ENCODE assay signal across 18 cellular contexts in genomic region chr6:111727041-111727440, GRCh38.
DNase-seq lines count a peak whose midpoint lies in the region; ATAC-seq lines count a peak whose summit lies in the region.
"Had no signal": no experiment of that assay in that cellular context is flagged by ENCODE, and none has a peak within 500 bp of the region (broad histone marks: within the 10 kb centered on the region; RNA-seq: fewer than 3 reads in every experiment).

No MANE protein-coding gene starts in this region.

- H3K27me3 Mint-ChIP-seq in activated CD4-positive, alpha-beta T cell treated with anti-CD3 and anti-CD28 coated beads, Interleukin-2, amount 10 ng/mL, durations not matched to agents 24 days and 14 days, result no peaks in the 10 kb centered on the region
- no peaks in the 10 kb centered on the region for H3K27me3 Mint-ChIP-seq in activated T-helper 17 cell treated with anti-CD3 and anti-CD28 coated beads, Interleukin-2, amount 50 U/mL, for 72 hours

- intact Hi-C loops in activated CD4-positive, alpha-beta T cell treated with anti-CD3 and anti-CD28 coated beads, Interleukin-2, amount 10 ng/mL, durations not matched to agents 24 days and 14 days (cut with micrococcal nuclease), result no loop called here

- H3K27ac Mint-ChIP-seq in activated CD4-positive, alpha-beta T cell treated with anti-CD3 and anti-CD28 coated beads, Interleukin-2, amount 10 ng/mL, durations not matched to agents 24 days and 14 days, result peak overlapping the region; percentile 46
- H3K27ac Mint-ChIP-seq in activated T-helper 17 cell treated with anti-CD3 and anti-CD28 coated beads, Interleukin-2, amount 50 U/mL, for 72 hours, result peak overlapping the region; percentile 73
- H3K27ac Mint-ChIP-seq: dendritic cell treated with granulocyte-macrophage colony-stimulating factor and Interleukin-4, amounts not matched to agents 40 ng/mL and 50 ng/mL, for 4 days; mesothelial cell of epicardium had no signal

- H3K9me3 Mint-ChIP-seq in activated CD4-positive, alpha-beta T cell treated with anti-CD3 and anti-CD28 coated beads, Interleukin-2, amount 10 ng/mL, durations not matched to agents 24 days and 14 days, result no peaks in the 10 kb centered on the region
- no peaks in the 10 kb centered on the region for H3K9me3 Mint-ChIP-seq in activated T-helper 17 cell treated with anti-CD3 and anti-CD28 coated beads, Interleukin-2, amount 50 U/mL, for 72 hours
- H3K9me3 Mint-ChIP-seq: dendritic cell treated with granulocyte-macrophage colony-stimulating factor and Interleukin-4, amounts not matched to agents 40 ng/mL and 50 ng/mL, for 4 days had no signal

- no peak overlapping the region for H3K4me3 Mint-ChIP-seq in activated CD4-positive, alpha-beta T cell treated with anti-CD3 and anti-CD28 coated beads, Interleukin-2, amount 10 ng/mL, durations not matched to agents 24 days and 14 days
- peak overlapping the region; percentile 26 for H3K4me3 Mint-ChIP-seq in activated T-helper 17 cell treated with anti-CD3 and anti-CD28 coated beads, Interleukin-2, amount 50 U/mL, for 72 hours
- H3K4me3 Mint-ChIP-seq: dendritic cell treated with granulocyte-macrophage colony-stimulating factor and Interleukin-4, amounts not matched to agents 40 ng/mL and 50 ng/mL, for 4 days; mesothelial cell of epicardium had no signal

- ATAC-seq in activated T-helper 17 cell treated with anti-CD3 and anti-CD28 coated beads, Interleukin-2, amount 50 U/mL, for 72 hours (replicated peaks), result no peak
- ATAC-seq in GM18868 (IDR thresholded peaks at IDR 0.05; ENCODE audit: unreplicated experiment), result no peak

- H3K4me1 Mint-ChIP-seq in activated CD4-positive, alpha-beta T cell treated with anti-CD3 and anti-CD28 coated beads, Interleukin-2, amount 10 ng/mL, durations not matched to agents 24 days and 14 days, result peaks cover 48% of the 10 kb centered on the region
- peaks cover 61% of the 10 kb centered on the region for H3K4me1 Mint-ChIP-seq in activated T-helper 17 cell treated with anti-CD3 and anti-CD28 coated beads, Interleukin-2, amount 50 U/mL, for 72 hours

- no peak for DNase-seq in activated CD4-positive, alpha-beta T cell treated with anti-CD3 and anti-CD28 coated beads, Interleukin-2, amount 10 ng/mL, durations not matched to agents 24 days and 14 days
- DNase-seq in activated CD4-positive, alpha-beta T cell treated with anti-CD3 and anti-CD28 coated beads, Interleukin-2, amount 50 U/mL, for 48 hours, result no peak
- DNase-seq in ELR (ENCODE audit: low read depth), result peak; percentile 92
- peak; percentile 28 for DNase-seq in myocyte (ENCODE audit: low read depth)
- no peak for DNase-seq in amygdala (lab: John Stamatoyannopoulos, UW)
- no peak for DNase-seq in RKO (ENCODE audit: low spot score)
- DNase-seq: 8988T, brain microvascular endothelial cell, DMS79, NCI-H1048, NCI-H2029 treated with DMSO at 0.1 percent for 48 hours, NCI-H510A treated with DMSO at 0.1 percent for 48 hours, Right ventricle myocardium superior, testis had no signal

- peaks cover 59% of the 10 kb centered on the region for H3K36me3 Mint-ChIP-seq in activated CD4-positive, alpha-beta T cell treated with anti-CD3 and anti-CD28 coated beads, Interleukin-2, amount 10 ng/mL, durations not matched to agents 24 days and 14 days (ENCODE audit: low read depth)
- H3K36me3 Mint-ChIP-seq in activated T-helper 17 cell treated with anti-CD3 and anti-CD28 coated beads, Interleukin-2, amount 50 U/mL, for 72 hours (ENCODE audit: low read depth), result peaks cover 95% of the 10 kb centered on the region

Comparison
In these comparisons a context has a peak if more than half of its experiments do, and no peak if none do; other contexts are left out.
1. DNase-seq: peak in ELR (single experiment) and myocyte (single experiment); none in activated CD4-positive, alpha-beta T cell treated with anti-CD3 and anti-CD28 coated beads, Interleukin-2, amount 10 ng/mL, durations not matched to agents 24 days and 14 days (single experiment), activated CD4-positive, alpha-beta T cell treated with anti-CD3 and anti-CD28 coated beads, Interleukin-2, amount 50 U/mL, for 48 hours (0 of 2), amygdala (0 of 56) and RKO (single experiment).